8 cellular contexts compared by ENCODE assay signal in genomic region chr12:21296751-21297406, GRCh38. TPM values are rescaled to one million over a fixed set of nuclear protein-coding genes. Genes with fewer than 3 reads are reported as not detected.
DNase-seq lines count a peak whose midpoint lies in the region; ATAC-seq and TF ChIP-seq lines count a peak whose summit lies in the region.

No MANE protein-coding gene starts in this region.

- DNase-seq in GM13977 (ENCODE audit: low spot score) (peak; percentile 9), Peyer's patch (no peak), fibroblast of villous mesenchyme (ENCODE audit: low read depth) (peak; percentile 3), testis (no peak), islet precursor cell (no peak), prostate gland (ENCODE audit: low spot score) (no peak)

- peak; percentile 83 for ATAC-seq in HG02884 (IDR thresholded peaks at IDR 0.05; ENCODE audit: unreplicated experiment)

- H3K9me3 ChIP-seq in Peyer's patch (no peaks in the 10 kb centered on the region), testis (no peaks in the 10 kb centered on the region), prostate gland (no peaks in the 10 kb centered on the region)

- H3K36me3 ChIP-seq in Peyer's patch: no peaks in the 10 kb centered on the region
- no peaks in the 10 kb centered on the region for H3K36me3 ChIP-seq in testis (ENCODE audit: low read depth, missing control alignments)
- no peaks in the 10 kb centered on the region for H3K36me3 ChIP-seq in prostate gland

- H3K4me3 ChIP-seq in Peyer's patch: no peak overlapping the region
- no peak overlapping the region for H3K4me3 ChIP-seq in fibroblast of villous mesenchyme (ENCODE audit: low read depth, low read length)
- H3K4me3 ChIP-seq in testis: no peak overlapping the region
- H3K4me3 ChIP-seq in prostate gland: no peak overlapping the region

- TF ChIP-seq POLR2A in Peyer's patch (IDR thresholded peaks at IDR 0.05) (no peak), testis (IDR thresholded peaks at IDR 0.05) (no peak), prostate gland (IDR thresholded peaks at IDR 0.05) (no peak)

- H3K4me1 ChIP-seq in Peyer's patch (no peaks in the 10 kb centered on the region), testis (no peaks in the 10 kb centered on the region), prostate gland (replicated peaks) (no peaks in the 10 kb centered on the region)

- 78 to 79% methylated on average over 4 of the region's 4 CpGs for WGBS in testis, 2 donors
- WGBS in prostate gland: 67% methylated on average over 4 of the region's 4 CpGs

- H3K27ac ChIP-seq in C4-2B (no peak overlapping the region), Peyer's patch (no peak overlapping the region), testis (no peak overlapping the region), prostate gland (no peak overlapping the region)

- in situ Hi-C loops in GM13977 (cut with MboI; ENCODE audit: low pct_unique_long_range_greater_than_20kb, low sequenced_read_pairs, unreplicated experiment): no loop called here

- intact Hi-C loops in testis (cut with DNase I; ENCODE audit: low total_unique reads): no loop called here
- intact Hi-C loops in prostate gland (cut with DNase I): no loop called here

- H3K27me3 ChIP-seq in Peyer's patch (no peaks in the 10 kb centered on the region), testis (no peaks in the 10 kb centered on the region), prostate gland (replicated peaks; ENCODE audit: insufficient read depth) (no peaks in the 10 kb centered on the region)

- TF ChIP-seq CTCF in C4-2B (conservative IDR thresholded peaks at IDR 0.05) (peak; percentile 86), GM13977 (IDR thresholded peaks at IDR 0.05; ENCODE audit: extremely low read depth, insufficient read depth, missing control alignments) (peak; percentile 67), Peyer's patch (IDR thresholded peaks at IDR 0.05) (peak; percentile 20 to 63 (median 39)), fibroblast of villous mesenchyme (IDR thresholded peaks at IDR 0.05; ENCODE audit: insufficient read depth, low read depth, low read length) (peak; percentile 72), testis (IDR thresholded peaks at IDR 0.05) (peak in 2 of 3 experiments; percentile 38 to 70), prostate gland (IDR thresholded peaks at IDR 0.05) (peak in 2 of 4 experiments; percentile 29 to 50)

RNA-seq across cellular contexts. Expression of gene SLCO1A2, which starts 37.8 kb away (rescaled TPM):
- not detected for total RNA-seq in Peyer's patch
- total RNA-seq in fibroblast of villous mesenchyme: 0.32 and 0.86 TPM in 2 replicates
- total RNA-seq in testis: 1 to 10 TPM; 2.7 TPM
- 0.87 TPM for polyA plus RNA-seq in testis (ENCODE audit: insufficient read depth, low read depth, low replicate concordance)
- total RNA-seq in prostate gland: 1 to 10 TPM; 1.9 to 2.3 TPM

Comparison
In these comparisons a context has a peak if more than half of its experiments do, and no peak if none do; other contexts are left out.
1. DNase-seq: peak in GM13977 (single experiment) and fibroblast of villous mesenchyme (single experiment); none in Peyer's patch (0 of 3), testis (single experiment), islet precursor cell (single experiment) and prostate gland (single experiment).